In genomic region chr22:19941365-19942070, GRCh38 we compare ENCODE assay signal across 8 cellular contexts. TPM values are rescaled to one million over a fixed set of nuclear protein-coding genes. Genes with fewer than 3 reads are reported as not detected.
DNase-seq lines count a peak whose midpoint lies in the region; ATAC-seq and TF ChIP-seq lines count a peak whose summit lies in the region.

TSS of gene COMT (plus strand) at chr22:19941772. CDS start at chr22:19962527, 20,755 bp downstream.
TSS of gene TXNRD2 (minus strand) at chr22:19941818. CDS start at chr22:19941803, 15 bp downstream.

- H3K9ac ChIP-seq in HUES48 (ENCODE audit: low read depth, low read length), result 0 out of 2 replicates have a peak within 1 kb of the TSS, but pooled peaks have one; percentile 13

- DNase-seq in NCI-H2029 treated with DMSO at 0.1 percent for 48 hours (lab: John Stamatoyannopoulos, UW) (peak; percentile 8), NCI-H2029 (lab: John Stamatoyannopoulos, UW) (no peak), T-helper 2 cell (peak; percentile 44 to 84 (median 55)), ascending aorta (ENCODE audit: low spot score in 2 of 2) (peak in 1 of 2 donors; percentile 82), hepatic stellate cell (ENCODE audit: low spot score) (peak; percentile 89), sciatic nerve (ENCODE audit: low spot score) (peak; percentile 82), cerebellar cortex (ENCODE audit: low spot score) (no peak)

- H3K4me1 ChIP-seq in HUES48 (ENCODE audit: control insufficient read depth, insufficient read depth, low read length), result peaks cover 9% of the 10 kb centered on the region
- H3K4me1 ChIP-seq in ascending aorta, result peaks cover 13 to 27% of the 10 kb centered on the region in 2 donors

- H3K27me3 ChIP-seq in HUES48 (ENCODE audit: control insufficient read depth, insufficient read depth, low read length) (no peaks in the 10 kb centered on the region), ascending aorta (no peaks in the 10 kb centered on the region)

- no peaks in the 10 kb centered on the region for H3K36me3 ChIP-seq in HUES48 (ENCODE audit: control insufficient read depth, insufficient read depth, low read length)
- peaks cover 0 to 6% of the 10 kb centered on the region in 2 donors for H3K36me3 ChIP-seq in ascending aorta

- H3K9me3 ChIP-seq in HUES48 (ENCODE audit: control insufficient read depth, insufficient read depth, low read length), result no peaks in the 10 kb centered on the region
- H3K9me3 ChIP-seq in ascending aorta, result no peaks in the 10 kb centered on the region

- H3K27ac ChIP-seq in HUES48 (ENCODE audit: low read depth, low read length) (peak within 1 kb of the TSS; percentile 67), ascending aorta (peak within 1 kb of the TSS; percentile 96 to 98)

- intact Hi-C loops in ascending aorta (cut with DNase I), result no loop called here
- intact Hi-C loops in sciatic nerve (cut with DNase I), result no loop called here

- ATAC-seq in sciatic nerve, result peak; percentile 81

- no peak for TF ChIP-seq CTCF in ascending aorta (IDR thresholded peaks at IDR 0.05)

- H3K4me3 ChIP-seq in HUES48 (ENCODE audit: low read depth, low read length) (peak within 1 kb of the TSS; percentile 64), ascending aorta (peak within 1 kb of the TSS; percentile 79 to 80)

RNA-seq across cellular contexts. Expression of gene COMT, which starts in this region (rescaled TPM):
- 150 TPM for total RNA-seq in ascending aorta
- total RNA-seq in sciatic nerve, result 155 TPM

RNA-seq across cellular contexts. Expression of gene TXNRD2, which starts in this region (rescaled TPM):
- total RNA-seq in ascending aorta (46.0 TPM), sciatic nerve (33.9 TPM)

Comparison
In these comparisons a context has a peak if more than half of its experiments do, and no peak if none do; other contexts are left out.
1. DNase-seq: peak in NCI-H2029 treated with DMSO at 0.1 percent for 48 hours (single experiment), T-helper 2 cell (5 of 5), hepatic stellate cell (single experiment) and sciatic nerve (single experiment); none in NCI-H2029 (single experiment) and cerebellar cortex (single experiment).